Comparison of ENCODE assay signal across 7 cellular contexts in genomic region chr10:77711683-77712049, GRCh38.
DNase-seq lines count a peak whose midpoint lies in the region; ATAC-seq and TF ChIP-seq lines count a peak whose summit lies in the region.

No MANE protein-coding gene starts in this region.

- no peak overlapping the region for H3K4me3 ChIP-seq in smooth muscle cell

- DNase-seq in central memory CD8-positive, alpha-beta T cell (ENCODE audit: low spot score in 2 of 2), result no peak
- no peak for DNase-seq in smooth muscle cell (lab: John Stamatoyannopoulos, UW; ENCODE audit: unreplicated experiment)
- no peak for DNase-seq in NCI-H82 treated with DMSO at 0.1 percent for 48 hours (lab: John Stamatoyannopoulos, UW; ENCODE audit: unreplicated experiment)
- DNase-seq in stimulated activated CD4-positive, alpha-beta T cell treated with anti-CD3 and anti-CD28 coated beads, Interleukin-4, amount 100 ng/mL, for 4 hours, result no peak

- no peak for TF ChIP-seq CTCF in smooth muscle cell (IDR thresholded peaks at IDR 0.05; ENCODE audit: borderline replicate concordance, insufficient read depth, poor library complexity, severe bottlenecking)

- no peaks in the 10 kb centered on the region for H3K9me3 Mint-ChIP-seq in central memory CD8-positive, alpha-beta T cell

- peaks cover 13% of the 10 kb centered on the region for H3K4me1 ChIP-seq in smooth muscle cell (ENCODE audit: low read depth)

- peaks cover 2% of the 10 kb centered on the region for H3F3A ChIP-seq in smooth muscle cell (ENCODE audit: low read depth)

- no peaks in the 10 kb centered on the region for H3K9me3 ChIP-seq in smooth muscle cell (replicated peaks; ENCODE audit: low read depth)

- H3K27ac Mint-ChIP-seq in central memory CD8-positive, alpha-beta T cell (ENCODE audit: low read depth), result no peak overlapping the region

- H4K20me1 ChIP-seq in smooth muscle cell (ENCODE audit: low read depth), result no peaks in the 10 kb centered on the region

- peak overlapping the region; percentile 64 for H3K4me3 Mint-ChIP-seq in central memory CD8-positive, alpha-beta T cell

- H3K36me3 Mint-ChIP-seq in central memory CD8-positive, alpha-beta T cell (ENCODE audit: insufficient read depth), result peaks cover 2% of the 10 kb centered on the region

- H3K36me3 ChIP-seq in smooth muscle cell (ENCODE audit: low read depth), result no peaks in the 10 kb centered on the region

- ATAC-seq in GM19395 (IDR thresholded peaks at IDR 0.05; ENCODE audit: unreplicated experiment) (peak; percentile 26), HG03378 (IDR thresholded peaks at IDR 0.05; ENCODE audit: unreplicated experiment) (peak; percentile 6), GM21737 (IDR thresholded peaks at IDR 0.05; ENCODE audit: unreplicated experiment) (no peak)
- ATAC-seq in central memory CD8-positive, alpha-beta T cell (replicated peaks; ENCODE audit: extremely low read depth, poor library complexity, severe bottlenecking), result no peak

- no peaks in the 10 kb centered on the region for H3K27me3 ChIP-seq in smooth muscle cell (ENCODE audit: low read depth)

- H3K9ac ChIP-seq in smooth muscle cell (ENCODE audit: low read depth), result no peak overlapping the region

- 51% methylated on average over 9 of the region's 9 CpGs for WGBS in smooth muscle cell (ENCODE audit: low lambda C conversion rate)

- peaks cover 45% of the 10 kb centered on the region for H3K27me3 Mint-ChIP-seq in central memory CD8-positive, alpha-beta T cell

- peaks cover 6% of the 10 kb centered on the region for H3K4me1 Mint-ChIP-seq in central memory CD8-positive, alpha-beta T cell

- H3K79me2 ChIP-seq in smooth muscle cell (ENCODE audit: low read depth), result no peaks in the 10 kb centered on the region

- H3K4me2 ChIP-seq in smooth muscle cell, result peak overlapping the region; percentile 89

- H2AFZ ChIP-seq in smooth muscle cell (ENCODE audit: low read depth), result no peak overlapping the region

- no peak overlapping the region for H3K27ac ChIP-seq in smooth muscle cell (ENCODE audit: low read depth)

Comparison
In these comparisons a context has a peak if more than half of its experiments do, and no peak if none do; other contexts are left out.
1. ATAC-seq: peak in GM19395 (single experiment) and HG03378 (single experiment); none in central memory CD8-positive, alpha-beta T cell (single experiment) and GM21737 (single experiment).